8 cellular contexts compared by ENCODE assay signal in genomic region chr18:56638232-56639093, GRCh38. TPM values are rescaled to one million over a fixed set of nuclear protein-coding genes. Genes with fewer than 3 reads are reported as not detected.
DNase-seq lines count a peak whose midpoint lies in the region; FAIRE-seq and TF ChIP-seq lines count a peak whose summit lies in the region.

Gene TXNL1 (minus strand): TSS chr18:56638592. CDS start chr18:56638440, 152 bp downstream.

- no peak within 1 kb of the TSS for H4K91ac ChIP-seq in neuronal stem cell (ENCODE audit: low read depth, low read length, poor library complexity)

- peak within 1 kb of the TSS; percentile 83 for H3K23ac ChIP-seq in neuronal stem cell (ENCODE audit: low read depth, low read length, poor library complexity)

- peaks cover 0 to 22% of the 10 kb centered on the region in 2 donors for H3K36me3 ChIP-seq in neuronal stem cell (replicated peaks in 1 of 2; ENCODE audit: control insufficient read depth in 2 of 2, insufficient read depth in 2 of 2, low read length in 2 of 2)

- peaks cover 0 to 5% of the 10 kb centered on the region in 2 donors for H3K4me1 ChIP-seq in neuronal stem cell (ENCODE audit: control insufficient read depth in 2 of 2, insufficient read depth in 1 of 2, low read depth in 1 of 2, low read length in 2 of 2)

- WGBS in neuronal stem cell (ENCODE audit: extremely low coverage in 2 of 2, insufficient read length in 2 of 2, insufficient replicate concordance in 1 of 2), 2 donors, result no CpG with 5 or more reads among the region's 63 CpGs

- H3K9ac ChIP-seq in neuronal stem cell (ENCODE audit: low read depth, low read length, poor library complexity), result peak within 1 kb of the TSS; percentile 88

- CTCF ChIA-PET in activated naive CD4-positive, alpha-beta T cell treated with anti-CD3 and anti-CD28 coated beads for 36 hours (lab: Charles Lee), result interaction anchor here (0.9 to 1.2 kb wide), 3 partner anchors 12 to 64 kb away, joined by 3 to 6 read pairs (median 4); partner anchors contain the start of gene WDR7

- no peak within 1 kb of the TSS for H2BK5ac ChIP-seq in neuronal stem cell (ENCODE audit: low read length)

- H2AK5ac ChIP-seq in neuronal stem cell (ENCODE audit: low read depth, low read length), result peak within 1 kb of the TSS; percentile 91

- H3K4me1 Mint-ChIP-seq in activated naive CD4-positive, alpha-beta T cell treated with anti-CD3 and anti-CD28 coated beads for 36 hours (ENCODE audit: low read depth), result peaks cover 38% of the 10 kb centered on the region

- H3K27me3 Mint-ChIP-seq in activated naive CD4-positive, alpha-beta T cell treated with anti-CD3 and anti-CD28 coated beads for 36 hours (ENCODE audit: low read depth), result no peaks in the 10 kb centered on the region

- H3K36me3 Mint-ChIP-seq in activated naive CD4-positive, alpha-beta T cell treated with anti-CD3 and anti-CD28 coated beads for 36 hours (ENCODE audit: low read depth), result peaks cover 18% of the 10 kb centered on the region

- H3K27ac ChIP-seq in neuronal stem cell (replicated peaks; ENCODE audit: low read length), result peak within 1 kb of the TSS; percentile 72

- peak within 1 kb of the TSS; percentile 93 for H3K18ac ChIP-seq in neuronal stem cell (ENCODE audit: low read length)

- no peak for FAIRE-seq in frontal cortex (lab: Jason Lieb, UNC)

- H3K4me3 Mint-ChIP-seq in activated naive CD4-positive, alpha-beta T cell treated with anti-CD3 and anti-CD28 coated beads for 36 hours, result peak within 1 kb of the TSS; percentile 90

- TF ChIP-seq CTCF in HFF-Myc (IDR thresholded peaks at IDR 0.05; ENCODE audit: low read depth, low read length, missing control alignments) (no peak), subcutaneous adipose tissue (IDR thresholded peaks at IDR 0.05; ENCODE audit: low read depth) (no peak)

- no peaks in the 10 kb centered on the region for H3K79me1 ChIP-seq in neuronal stem cell (ENCODE audit: low read depth, low read length)

- no peaks in the 10 kb centered on the region for H3K27me3 ChIP-seq in neuronal stem cell (ENCODE audit: control insufficient read depth in 3 of 3, insufficient read depth in 3 of 3, low read depth in 1 of 3, low read length in 3 of 3)

- H2AFZ ChIP-seq in neuronal stem cell (ENCODE audit: low read length), result peak within 1 kb of the TSS; percentile 91

- H3K27ac Mint-ChIP-seq in activated naive CD4-positive, alpha-beta T cell treated with anti-CD3 and anti-CD28 coated beads for 36 hours, result peak within 1 kb of the TSS; percentile 95

- peak; percentile 99 for DNase-seq in GF-D8 (lab: John Stamatoyannopoulos, UW)
- DNase-seq in HFF-Myc (ENCODE audit: extremely low read depth, low read depth), result peak; percentile 98
- peak; percentile 100 for DNase-seq in NAMALWA (ENCODE audit: low spot score)
- DNase-seq in SK-N-DZ (ENCODE audit: low spot score), result peak; percentile 98
- peak; percentile 99 for DNase-seq in activated naive CD4-positive, alpha-beta T cell treated with anti-CD3 and anti-CD28 coated beads for 36 hours
- DNase-seq in frontal cortex (ENCODE audit: low spot score in 2 of 2), result peak; percentile 82 to 91
- peak; percentile 94 for DNase-seq in neuronal stem cell (ENCODE audit: low spot score)

- H3K4ac ChIP-seq in neuronal stem cell (ENCODE audit: low read length), result no peak within 1 kb of the TSS

- H3K4me2 ChIP-seq in neuronal stem cell (ENCODE audit: insufficient read depth, low read length, poor library complexity, severe bottlenecking), result peak within 1 kb of the TSS; percentile 74

- H3K9me3 Mint-ChIP-seq in activated naive CD4-positive, alpha-beta T cell treated with anti-CD3 and anti-CD28 coated beads for 36 hours, result no peaks in the 10 kb centered on the region

- no peak within 1 kb of the TSS for H2BK12ac ChIP-seq in neuronal stem cell (ENCODE audit: low read length)

- intact Hi-C loops in activated naive CD4-positive, alpha-beta T cell treated with anti-CD3 and anti-CD28 coated beads for 36 hours (cut with micrococcal nuclease), result loop anchor here (1.0 to 5.0 kb wide), 6 partner anchors 13 to 983 kb away; partner anchors contain the start of genes FECH, NARS1, ONECUT2 and WDR7

- H4K8ac ChIP-seq in neuronal stem cell (ENCODE audit: low read depth, low read length), result no peak within 1 kb of the TSS

- H2BK120ac ChIP-seq in neuronal stem cell (ENCODE audit: low read depth, low read length), result no peak within 1 kb of the TSS

- peak within 1 kb of the TSS; percentile 82 for H3K4me3 ChIP-seq in HFF-Myc (replicated peaks; ENCODE audit: low read depth, low read length)
- peak within 1 kb of the TSS; percentile 95 to 98 for H3K4me3 ChIP-seq in neuronal stem cell (ENCODE audit: low read length in 2 of 2)

- H3K14ac ChIP-seq in neuronal stem cell (ENCODE audit: low read length), result peak within 1 kb of the TSS; percentile 63

- H3K9me3 ChIP-seq in neuronal stem cell (replicated peaks in 1 of 2; ENCODE audit: control insufficient read depth in 2 of 2, insufficient read depth in 1 of 2, low read depth in 1 of 2, low read length in 2 of 2), result no peaks in the 10 kb centered on the region

- H2BK15ac ChIP-seq in neuronal stem cell (ENCODE audit: low read length), result peak within 1 kb of the TSS; percentile 65

RNA-seq across cellular contexts. Expression of gene TXNL1, which starts in this region (rescaled TPM):
- 68.9 and 76.5 TPM in 2 replicates for polyA plus RNA-seq in SK-N-DZ (2014; cell fraction: cytosol; rRNA removed)
- polyA plus RNA-seq in SK-N-DZ (2014; cell fraction: nucleus; rRNA removed), result 28.3 and 37.0 TPM in 2 replicates
- 10 to 100 TPM; 64.1 to 68.6 TPM for total RNA-seq in activated naive CD4-positive, alpha-beta T cell treated with anti-CD3 and anti-CD28 coated beads for 36 hours
- total RNA-seq in frontal cortex (53.4 TPM), subcutaneous adipose tissue (10 to 100 TPM; 36.0 to 72.7 (median 51.2) TPM)
- polyA plus RNA-seq in neuronal stem cell (2013, experiment 1 of 2), result 86.8 TPM
- 88.6 TPM for polyA plus RNA-seq in neuronal stem cell (2013, experiment 2 of 2)

Comparison
In these comparisons a context has a peak if more than half of its experiments do, and no peak if none do; other contexts are left out.
1. Peak in every context shown above with its lines: DNase-seq, H3K4me3 ChIP-seq and H3K27ac ChIP-seq.